In genomic region chr1:102628008-102628736, GRCh38 we compare ENCODE assay signal across 11 cellular contexts.
DNase-seq lines count a peak whose midpoint lies in the region; ATAC-seq and TF ChIP-seq lines count a peak whose summit lies in the region.
"Had no signal": no experiment of that assay in that cellular context is flagged by ENCODE, and none has a peak within 500 bp of the region (broad histone marks: within the 10 kb centered on the region; RNA-seq: fewer than 3 reads in every experiment).

No MANE protein-coding gene starts in this region.

- CTCF ChIA-PET in PC-9 (lab: Charles Lee): interaction anchor here (0.6 kb wide), 1 partner anchor 31 kb away, joined by 3 read pairs; no protein-coding TSS in a partner anchor

- H3K4me2 ChIP-seq in PC-9: no peak overlapping the region

- H3K4me1 ChIP-seq in PC-9 (replicated peaks; ENCODE audit: insufficient read depth) (no peaks in the 10 kb centered on the region), mucosa of descending colon (ENCODE audit: low read depth) (no peaks in the 10 kb centered on the region)

- TF ChIP-seq CTCF in PC-9 (conservative IDR thresholded peaks at IDR 0.05) (no peak), fibroblast of villous mesenchyme (IDR thresholded peaks at IDR 0.05; ENCODE audit: insufficient read depth, low read depth, low read length) (no peak), mucosa of descending colon (IDR thresholded peaks at IDR 0.05) (no peak)

- H3K4me3 ChIP-seq in PC-9: no peak overlapping the region
- peak overlapping the region; percentile 14 for H3K4me3 ChIP-seq in fibroblast of villous mesenchyme (ENCODE audit: low read depth, low read length)
- H3K4me3 ChIP-seq in mucosa of descending colon: no peak overlapping the region

- DNase-seq in M059J (ENCODE audit: low read depth) (peak; percentile 2), PC-9 (no peak), fibroblast of villous mesenchyme (ENCODE audit: low read depth) (no peak), smooth muscle cell of the brain vasculature (ENCODE audit: low read depth, low spot score) (peak; percentile 1), mucosa of descending colon (no peak)
- no peak for DNase-seq in stimulated activated CD4-positive, alpha-beta T cell treated with anti-CD3 and anti-CD28 coated beads, Interleukin-4, amount 100 ng/mL, for 4 hours
- DNase-seq: DMS79; MV-4-11; nephron progenitor cell; stimulated activated CD4-positive, alpha-beta T cell treated with anti-CD3 and anti-CD28 coated beads, Interleukin-12 subunit alpha, Interleukin-12 subunit beta, amount 100 ng/mL, for 4 hours had no signal

- intact Hi-C loops in PC-9 (cut with micrococcal nuclease; ENCODE audit: unreplicated experiment) (no loop called here), mucosa of descending colon (cut with DNase I, micrococcal nuclease) (no loop called here)

- ATAC-seq in mucosa of descending colon (no peak), HG03460 (IDR thresholded peaks at IDR 0.05; ENCODE audit: unreplicated experiment) (no peak)

- H3K36me3 ChIP-seq in PC-9 (ENCODE audit: low read depth): no peaks in the 10 kb centered on the region
- no peaks in the 10 kb centered on the region for H3K36me3 ChIP-seq in mucosa of descending colon (ENCODE audit: low read depth)

- no peaks in the 10 kb centered on the region for H3F3A ChIP-seq in PC-9 (ENCODE audit: insufficient read depth, low read depth)

- no peaks in the 10 kb centered on the region for H3K27me3 ChIP-seq in PC-9 (ENCODE audit: insufficient read depth, low read depth)

- 0 out of 2 replicates have a peak overlapping the region, but pooled peaks have one; percentile 9 for H2AFZ ChIP-seq in PC-9

- H3K27ac ChIP-seq in PC-9: no peak overlapping the region

- POLR2A ChIA-PET in PC-9 (lab: Charles Lee; ENCODE audit: unreplicated experiment): no interaction called here

- H3K79me2 ChIP-seq in PC-9 (ENCODE audit: low read depth): no peaks in the 10 kb centered on the region

- H4K20me1 ChIP-seq in PC-9 (ENCODE audit: insufficient read depth): no peaks in the 10 kb centered on the region

- no peaks in the 10 kb centered on the region for H3K9me2 ChIP-seq in PC-9 (ENCODE audit: insufficient read depth)

- H3K9me3 ChIP-seq in PC-9 (ENCODE audit: insufficient read depth, low read depth) (no peaks in the 10 kb centered on the region), mucosa of descending colon (no peaks in the 10 kb centered on the region)

- no TSS peak for BruUV-seq in PC-9 (replicated peaks; lab: Mats Ljungman, UMichigan)

Comparison
In these comparisons a context has a peak if more than half of its experiments do, and no peak if none do; other contexts are left out.
1. DNase-seq: peak in M059J (single experiment) and smooth muscle cell of the brain vasculature (single experiment); none in PC-9 (0 of 2), fibroblast of villous mesenchyme (single experiment), mucosa of descending colon (0 of 3) and stimulated activated CD4-positive, alpha-beta T cell treated with anti-CD3 and anti-CD28 coated beads, Interleukin-4, amount 100 ng/mL, for 4 hours (0 of 2).